In genomic region chr2:235523486-235524150, GRCh38 we compare ENCODE assay signal across 33 cellular contexts.
"Had no signal": no experiment of that assay in that cellular context is flagged by ENCODE, and none has a peak within 500 bp of the region (broad histone marks: within the 10 kb centered on the region; RNA-seq: fewer than 3 reads in every experiment).

No MANE protein-coding gene starts in this region.

- H3K4me3 Mint-ChIP-seq: activated CD4-positive, alpha-beta T cell treated with anti-CD3 and anti-CD28 coated beads for 36 hours; activated CD8-positive, alpha-beta memory T cell treated with anti-CD3 and anti-CD28 coated beads, Interleukin-2, amount 10 ng/mL, durations not matched to agents 7 days and 5 days; activated CD8-positive, alpha-beta T cell treated with anti-CD3 and anti-CD28 coated beads, Interleukin-2, amount 10 ng/mL, durations not matched to agents 7 days and 5 days; activated naive CD8-positive, alpha-beta T cell; brain; dendritic cell treated with granulocyte-macrophage colony-stimulating factor and Interleukin-4, amounts not matched to agents 40 ng/mL and 50 ng/mL, for 4 days; immature natural killer cell; nephron; stimulated activated naive B cell treated with anti-CD40 and anti-IgM and Interleukin-4, amounts not matched to agents 10 μg/mL and 1 μg/mL and 100 μg/mL, for 72 hours; T-helper 2 cell treated with Interferon-gamma antibody and Interleukin-4, amounts not matched to agents 5 μg/mL and 100 μg/mL, for 36 hours had no signal

- H3K4me3 ChIP-seq: ascending aorta, cardiac muscle cell, esophagus muscularis mucosa, heart left ventricle, lower lobe of right lung, smooth muscle cell, stomach, thyroid gland had no signal

- DNase-seq: activated CD4-positive, alpha-beta T cell treated with anti-CD3 and anti-CD28 coated beads for 36 hours; activated CD4-positive, CD25-positive, alpha-beta regulatory T cell; activated CD8-positive, alpha-beta memory T cell treated with anti-CD3 and anti-CD28 coated beads, Interleukin-2, amount 10 ng/mL, durations not matched to agents 7 days and 5 days; activated CD8-positive, alpha-beta T cell treated with anti-CD3 and anti-CD28 coated beads, Interleukin-2, amount 10 ng/mL, durations not matched to agents 7 days and 5 days; activated naive CD4-positive, alpha-beta T cell treated with Interleukin-2 at 50 U/mL for 16 hours; activated T-cell treated with anti-CD3 and anti-CD28 coated beads, Interleukin-2, amount 50 U/mL, for 48 hours; effector CD4-positive, alpha-beta T cell; foreskin keratinocyte; hypothalamus; immature natural killer cell; lower lobe of right lung; mesendoderm; retina; stimulated activated CD4-positive, alpha-beta T cell treated with anti-CD3 and anti-CD28 coated beads, Interleukin-15, amount 100 ng/mL, for 24 hours; stimulated activated CD4-positive, alpha-beta T cell treated with anti-CD3 and anti-CD28 coated beads, Interleukin-2, amount 100 ng/mL, for 24 hours; stimulated activated naive B cell treated with anti-CD40 and anti-IgM and Interleukin-4, amounts not matched to agents 10 μg/mL and 1 μg/mL and 100 μg/mL, for 72 hours; stomach; T-helper 1 cell; thyroid gland had no signal

- H3K27ac Mint-ChIP-seq: activated CD4-positive, alpha-beta T cell treated with anti-CD3 and anti-CD28 coated beads for 36 hours; activated CD8-positive, alpha-beta memory T cell treated with anti-CD3 and anti-CD28 coated beads, Interleukin-2, amount 10 ng/mL, durations not matched to agents 7 days and 5 days; activated CD8-positive, alpha-beta T cell treated with anti-CD3 and anti-CD28 coated beads, Interleukin-2, amount 10 ng/mL, durations not matched to agents 7 days and 5 days; activated naive CD8-positive, alpha-beta T cell; activated T-helper 2 cell treated with anti-CD3 and anti-CD28 coated beads, Interferon-gamma antibody, Interleukin-2, Interleukin-4, amounts not matched to agents 10 μg/mL and 5 μg/mL and 100 μg/mL, durations not matched to agents 14 hours and 24 hours and 36 hours; dendritic cell treated with granulocyte-macrophage colony-stimulating factor and Interleukin-4, amounts not matched to agents 40 ng/mL and 50 ng/mL, for 4 days; immature natural killer cell; nephron; progenitor cell of endocrine pancreas; stimulated activated naive B cell treated with anti-CD40 and anti-IgM and Interleukin-4, amounts not matched to agents 10 μg/mL and 1 μg/mL and 100 μg/mL, for 72 hours; T-helper 2 cell treated with Interferon-gamma antibody and Interleukin-4, amounts not matched to agents 5 μg/mL and 100 μg/mL, for 36 hours had no signal

- H3K27me3 Mint-ChIP-seq: activated CD8-positive, alpha-beta memory T cell treated with anti-CD3 and anti-CD28 coated beads, Interleukin-2, amount 10 ng/mL, durations not matched to agents 7 days and 5 days; dendritic cell treated with granulocyte-macrophage colony-stimulating factor and Interleukin-4, amounts not matched to agents 40 ng/mL and 50 ng/mL, for 4 days; progenitor cell of endocrine pancreas had no signal

- H3K4me1 Mint-ChIP-seq: activated CD4-positive, alpha-beta T cell treated with anti-CD3 and anti-CD28 coated beads for 36 hours; activated CD8-positive, alpha-beta memory T cell treated with anti-CD3 and anti-CD28 coated beads, Interleukin-2, amount 10 ng/mL, durations not matched to agents 7 days and 5 days; immature natural killer cell; stimulated activated naive B cell treated with anti-CD40 and anti-IgM and Interleukin-4, amounts not matched to agents 10 μg/mL and 1 μg/mL and 100 μg/mL, for 72 hours had no signal

- H3K4me1 ChIP-seq: ascending aorta had no signal

- H3K9me3 Mint-ChIP-seq: activated T-helper 2 cell treated with anti-CD3 and anti-CD28 coated beads, Interferon-gamma antibody, Interleukin-2, Interleukin-4, amounts not matched to agents 10 μg/mL and 5 μg/mL and 100 μg/mL, durations not matched to agents 14 hours and 24 hours and 36 hours; dendritic cell treated with granulocyte-macrophage colony-stimulating factor and Interleukin-4, amounts not matched to agents 40 ng/mL and 50 ng/mL, for 4 days; immature natural killer cell; nephron; stimulated activated naive B cell treated with anti-CD40 and anti-IgM and Interleukin-4, amounts not matched to agents 10 μg/mL and 1 μg/mL and 100 μg/mL, for 72 hours; T-helper 2 cell treated with Interferon-gamma antibody and Interleukin-4, amounts not matched to agents 5 μg/mL and 100 μg/mL, for 36 hours had no signal

- H3K4me2 ChIP-seq: smooth muscle cell had no signal

- H3K27ac ChIP-seq: ascending aorta, cardiac muscle cell, esophagus muscularis mucosa, foreskin keratinocyte, heart left ventricle, lower lobe of right lung, neutrophil, stomach, thyroid gland had no signal

- H3K27me3 ChIP-seq: ascending aorta, cardiac muscle cell, esophagus muscularis mucosa, foreskin keratinocyte, heart left ventricle, neutrophil, stomach, thyroid gland had no signal

- H3K9me3 ChIP-seq: ascending aorta, esophagus muscularis mucosa, heart left ventricle, lower lobe of right lung, neutrophil, stomach, thyroid gland had no signal

- H3K36me3 ChIP-seq: ascending aorta, cardiac muscle cell, esophagus muscularis mucosa, heart left ventricle, lower lobe of right lung, neutrophil, stomach, thyroid gland had no signal

- H3K36me3 Mint-ChIP-seq: activated CD8-positive, alpha-beta memory T cell treated with anti-CD3 and anti-CD28 coated beads, Interleukin-2, amount 10 ng/mL, durations not matched to agents 7 days and 5 days; activated naive CD8-positive, alpha-beta T cell; immature natural killer cell; stimulated activated naive B cell treated with anti-CD40 and anti-IgM and Interleukin-4, amounts not matched to agents 10 μg/mL and 1 μg/mL and 100 μg/mL, for 72 hours had no signal

- ATAC-seq: activated CD4-positive, alpha-beta T cell treated with anti-CD3 and anti-CD28 coated beads for 36 hours; activated CD8-positive, alpha-beta memory T cell treated with anti-CD3 and anti-CD28 coated beads, Interleukin-2, amount 10 ng/mL, durations not matched to agents 7 days and 5 days; activated CD8-positive, alpha-beta T cell treated with anti-CD3 and anti-CD28 coated beads, Interleukin-2, amount 10 ng/mL, durations not matched to agents 7 days and 5 days; foreskin keratinocyte; left lobe of liver; stimulated activated naive B cell treated with anti-CD40 and anti-IgM and Interleukin-4, amounts not matched to agents 10 μg/mL and 1 μg/mL and 100 μg/mL, for 72 hours had no signal
